In genomic region chr6:110951986-110952794, GRCh38 we compare ENCODE assay signal across 13 cellular contexts. TPM values are rescaled to one million over a fixed set of nuclear protein-coding genes. Genes with fewer than 3 reads are reported as not detected.
A peak's percentile ranks its signal among the peaks of the same experiment; 100 is the strongest.
DNase-seq lines count a peak whose midpoint lies in the region; ATAC-seq and TF ChIP-seq lines count a peak whose summit lies in the region.
"Had no signal": no experiment of that assay in that cellular context is flagged by ENCODE, and none has a peak within 500 bp of the region (broad histone marks: within the 10 kb centered on the region; RNA-seq: fewer than 3 reads in every experiment).

No MANE protein-coding gene starts in this region.

- H3K27ac ChIP-seq in thyroid gland, result peak overlapping the region in 2 of 3 donors; percentile 45 to 54
- H3K27ac ChIP-seq in substantia nigra (ENCODE audit: low read depth, low read length, poor library complexity, severe bottlenecking), result no peak overlapping the region
- H3K27ac ChIP-seq: suprapubic skin had no signal

- peaks cover 9 to 11% of the 10 kb centered on the region in 2 donors for H3K4me1 ChIP-seq in thyroid gland

- H3K36me3 Mint-ChIP-seq in stimulated activated naive B cell treated with anti-CD40 and anti-IgM and Interleukin-4, amounts not matched to agents 10 μg/mL and 1 μg/mL and 100 μg/mL, for 72 hours, result no peaks in the 10 kb centered on the region

- no peaks in the 10 kb centered on the region for H3K27me3 ChIP-seq in kidney epithelial cell (ENCODE audit: control insufficient read depth, insufficient read depth, low read length)
- H3K27me3 ChIP-seq in thyroid gland, result no peaks in the 10 kb centered on the region
- H3K27me3 ChIP-seq: suprapubic skin had no signal

- DNase-seq in HT1080 (ENCODE audit: low read depth) (peak; percentile 63), astrocyte of the hippocampus (ENCODE audit: low read depth, low spot score) (peak; percentile 22), kidney epithelial cell (ENCODE audit: low read depth) (peak; percentile 87), thyroid gland (no peak), COLO668 (lab: John Stamatoyannopoulos, UW; ENCODE audit: unreplicated experiment) (no peak), substantia nigra (lab: John Stamatoyannopoulos, UW) (no peak)
- DNase-seq in activated naive CD4-positive, alpha-beta T cell (lab: John Stamatoyannopoulos, UW), result no peak
- no peak for DNase-seq in stimulated activated naive B cell treated with anti-CD40 and anti-IgM and Interleukin-4, amounts not matched to agents 10 μg/mL and 1 μg/mL and 100 μg/mL, for 72 hours
- DNase-seq: activated naive CD4-positive, alpha-beta T cell treated with Interleukin-2 at 50 U/mL for 16 hours; midbrain; NCI-H510A treated with DMSO at 0.1 percent for 48 hours had no signal

- no peaks in the 10 kb centered on the region for H3K27me3 Mint-ChIP-seq in stimulated activated naive B cell treated with anti-CD40 and anti-IgM and Interleukin-4, amounts not matched to agents 10 μg/mL and 1 μg/mL and 100 μg/mL, for 72 hours

- no peak overlapping the region for H3K27ac Mint-ChIP-seq in stimulated activated naive B cell treated with anti-CD40 and anti-IgM and Interleukin-4, amounts not matched to agents 10 μg/mL and 1 μg/mL and 100 μg/mL, for 72 hours

- no peaks in the 10 kb centered on the region for H3K9me3 ChIP-seq in thyroid gland
- H3K9me3 ChIP-seq: suprapubic skin had no signal

- H3K4me3 ChIP-seq in kidney epithelial cell (ENCODE audit: low read depth, low read length), result no peak overlapping the region
- no peak overlapping the region for H3K4me3 ChIP-seq in thyroid gland (replicated peaks in 1 of 3)
- H3K4me3 ChIP-seq: suprapubic skin had no signal

- H3K36me3 ChIP-seq in kidney epithelial cell (ENCODE audit: control insufficient read depth, insufficient read depth, low read length) (no peaks in the 10 kb centered on the region), thyroid gland (no peaks in the 10 kb centered on the region)
- H3K36me3 ChIP-seq: suprapubic skin had no signal

- intact Hi-C loops in thyroid gland (cut with DNase I), result loop anchor here (10.0 kb wide), 1 partner anchor 427 kb away; no protein-coding TSS in a partner anchor

- TF ChIP-seq CTCF in kidney epithelial cell (IDR thresholded peaks at IDR 0.05; ENCODE audit: insufficient read depth, low read length, poor library complexity, severe bottlenecking), result no peak
- no peak for TF ChIP-seq CTCF in thyroid gland (IDR thresholded peaks at IDR 0.05)

- H3K4me3 Mint-ChIP-seq in stimulated activated naive B cell treated with anti-CD40 and anti-IgM and Interleukin-4, amounts not matched to agents 10 μg/mL and 1 μg/mL and 100 μg/mL, for 72 hours, result no peak overlapping the region
- H3K4me3 Mint-ChIP-seq: IgD-negative memory B cell had no signal

- H3K9me3 Mint-ChIP-seq in stimulated activated naive B cell treated with anti-CD40 and anti-IgM and Interleukin-4, amounts not matched to agents 10 μg/mL and 1 μg/mL and 100 μg/mL, for 72 hours, result no peaks in the 10 kb centered on the region
- H3K9me3 Mint-ChIP-seq: IgD-negative memory B cell had no signal

- no peak for ATAC-seq in stimulated activated naive B cell treated with anti-CD40 and anti-IgM and Interleukin-4, amounts not matched to agents 10 μg/mL and 1 μg/mL and 100 μg/mL, for 72 hours (replicated peaks)

- no peak for TF ChIP-seq POLR2A in thyroid gland (IDR thresholded peaks at IDR 0.05)

- 71 to 74% methylated on average over 8 of the region's 8 CpGs for WGBS in thyroid gland, 2 donors

- H3K4me1 Mint-ChIP-seq in stimulated activated naive B cell treated with anti-CD40 and anti-IgM and Interleukin-4, amounts not matched to agents 10 μg/mL and 1 μg/mL and 100 μg/mL, for 72 hours, result peaks cover 2 to 3% of the 10 kb centered on the region in 2 donors

RNA-seq across cellular contexts. Expression of gene GTF3C6, which starts 6.3 kb away (rescaled TPM):
- 94.1 and 105 TPM in 2 replicates for total RNA-seq in HT1080 (2014; rRNA removed; shearing (Covaris generic))
- polyA plus RNA-seq in HT1080 (2015; cell fraction: cytosol; rRNA removed), result 95.4 and 112 TPM in 2 replicates
- polyA plus RNA-seq in HT1080 (2015; cell fraction: nucleus; rRNA removed), result 24.6 and 25.0 TPM in 2 replicates
- total RNA-seq in kidney epithelial cell, result 66.3 and 68.3 TPM in 2 replicates
- 10 to 100 TPM; 16.0 to 49.8 (median 39.9) TPM for total RNA-seq in thyroid gland

RNA-seq across cellular contexts. Expression of gene RPF2, which starts 29.6 kb away (rescaled TPM):
- total RNA-seq in HT1080 (2014; rRNA removed; shearing (Covaris generic)), result 72.4 and 78.7 TPM in 2 replicates
- 85.6 and 96.2 TPM in 2 replicates for polyA plus RNA-seq in HT1080 (2015; cell fraction: cytosol; rRNA removed)
- polyA plus RNA-seq in HT1080 (2015; cell fraction: nucleus; rRNA removed), result 86.3 and 93.1 TPM in 2 replicates
- total RNA-seq in kidney epithelial cell (31.8 and 37.4 TPM in 2 replicates), thyroid gland (10 to 100 TPM; 20.2 to 34.6 (median 23.9) TPM)

Comparison
In these comparisons a context has a peak if more than half of its experiments do, and no peak if none do; other contexts are left out.
1. DNase-seq: peak in HT1080 (single experiment), astrocyte of the hippocampus (single experiment) and kidney epithelial cell (single experiment); none in thyroid gland (0 of 2), activated naive CD4-positive, alpha-beta T cell (0 of 4), COLO668 (single experiment), stimulated activated naive B cell treated with anti-CD40 and anti-IgM and Interleukin-4, amounts not matched to agents 10 μg/mL and 1 μg/mL and 100 μg/mL, for 72 hours (single experiment) and substantia nigra (0 of 49).